ENCODE assay signal across 15 cellular contexts in genomic region chr1:32195972-32196823, GRCh38. TPM values are rescaled to one million over a fixed set of nuclear protein-coding genes. Genes with fewer than 3 reads are reported as not detected.
DNase-seq lines count a peak whose midpoint lies in the region; TF ChIP-seq lines count a peak whose summit lies in the region.
"Had no signal": no experiment of that assay in that cellular context is flagged by ENCODE, and none has a peak within 500 bp of the region (broad histone marks: within the 10 kb centered on the region; RNA-seq: fewer than 3 reads in every experiment).

No MANE protein-coding gene starts in this region.

- peaks cover 12 to 55% (median 43%) of the 10 kb centered on the region in 10 experiments for H3K4me1 ChIP-seq in BLaER1 treated with 17β-estradiol and CSF1 and Interleukin-3, amounts not matched to agents 10 nM and 100 nM
- H3K4me1 ChIP-seq in HEK293 (ENCODE audit: control insufficient read depth, insufficient read depth, low read length): no peaks in the 10 kb centered on the region; the same call in 1 of the 2 replicates

- POLR2A ChIA-PET in HEK293 (lab: Yijun Ruan, JAX): interaction anchor here (0.5 to 5.0 kb wide), 7 partner anchors 8 to 140 kb away, joined by 3 to 25 read pairs (median 4); partner anchors contain the start of genes MARCKSL1 and TXLNA

- H3K27ac Mint-ChIP-seq in activated naive CD8-positive, alpha-beta T cell treated with anti-CD3 and anti-CD28 coated beads for 36 hours: peak overlapping the region; percentile 4

- H3K4me1 Mint-ChIP-seq in activated naive CD8-positive, alpha-beta T cell treated with anti-CD3 and anti-CD28 coated beads for 36 hours: peaks cover 40% of the 10 kb centered on the region

- CTCF ChIA-PET in HEK293 (lab: Yijun Ruan, JAX): interaction anchor here (0.5 to 0.7 kb wide), 2 partner anchors 31 to 109 kb away, joined by 3 to 4 read pairs; no protein-coding TSS in a partner anchor

- no peaks in the 10 kb centered on the region for H3K27me3 Mint-ChIP-seq in activated naive CD8-positive, alpha-beta T cell treated with anti-CD3 and anti-CD28 coated beads for 36 hours

- no peak overlapping the region for H3K4me3 Mint-ChIP-seq in activated naive CD8-positive, alpha-beta T cell treated with anti-CD3 and anti-CD28 coated beads for 36 hours

- no peak for DNase-seq in activated naive CD8-positive, alpha-beta T cell treated with anti-CD3 and anti-CD28 coated beads for 36 hours
- peak; percentile 20 for DNase-seq in inferior parietal cortex (ENCODE audit: extremely low spot score)
- no peak for DNase-seq in NCI-H524 treated with DMSO at 0.1 percent for 48 hours (lab: John Stamatoyannopoulos, UW)
- no peak for DNase-seq in amniotic stem cell (lab: John Stamatoyannopoulos, UW)
- DNase-seq in substantia nigra (lab: John Stamatoyannopoulos, UW): no peak
- DNase-seq in activated effector memory CD4-positive, alpha-beta T cell treated with Interleukin-2 at 50 U/mL for 16 hours: no peak
- DNase-seq: COR-L47, HCEC 1CT, NCI-H345 had no signal

- H3K9me3 ChIP-seq in BLaER1 treated with 17β-estradiol and CSF1 and Interleukin-3, amounts not matched to agents 10 nM and 100 nM (replicated peaks in 1 of 11): no peaks in the 10 kb centered on the region
- no peaks in the 10 kb centered on the region for H3K9me3 ChIP-seq in HEK293 (ENCODE audit: control insufficient read depth, insufficient read depth, low read depth, low read length)
- H3K9me3 ChIP-seq: vagina had no signal

- no peaks in the 10 kb centered on the region for H3K9me3 Mint-ChIP-seq in activated naive CD8-positive, alpha-beta T cell treated with anti-CD3 and anti-CD28 coated beads for 36 hours

- no peak overlapping the region for H3K9ac ChIP-seq in BLaER1 treated with 17β-estradiol and CSF1 and Interleukin-3, amounts not matched to agents 10 nM and 100 nM

- H3K36me3 Mint-ChIP-seq in activated naive CD8-positive, alpha-beta T cell treated with anti-CD3 and anti-CD28 coated beads for 36 hours: peaks cover 48% of the 10 kb centered on the region

- no peak for TF ChIP-seq CTCF in HEK293 (tag by site-specific recombination; IDR thresholded peaks at IDR 0.05)

- no peak overlapping the region for H3K4me3 ChIP-seq in BLaER1 treated with 17β-estradiol and CSF1 and Interleukin-3, amounts not matched to agents 10 nM and 100 nM
- no peak overlapping the region for H3K4me3 ChIP-seq in HEK293 (ENCODE audit: low read depth, low read length)
- H3K4me3 ChIP-seq: vagina had no signal

- peaks cover 71 to 79% (median 75%) of the 10 kb centered on the region in 11 experiments for H3K36me3 ChIP-seq in BLaER1 treated with 17β-estradiol and CSF1 and Interleukin-3, amounts not matched to agents 10 nM and 100 nM
- H3K36me3 ChIP-seq in HEK293 (ENCODE audit: control insufficient read depth in 2 of 2, insufficient read depth in 1 of 2, low read length in 2 of 2): peaks cover 16 to 79% of the 10 kb centered on the region in 2 experiments; a peak in 2 of 3 replicates

- peaks cover 15 to 89% (median 77%) of the 10 kb centered on the region in 11 experiments; a peak in 21 of 22 replicates for H4K20me1 ChIP-seq in BLaER1 treated with 17β-estradiol and CSF1 and Interleukin-3, amounts not matched to agents 10 nM and 100 nM

- H3K4me2 ChIP-seq in BLaER1 treated with 17β-estradiol and CSF1 and Interleukin-3, amounts not matched to agents 10 nM and 100 nM: peak overlapping the region in 7 of 11 experiments; percentile 5 to 49 (median 31); a peak in 11 of 22 replicates

- H3K27me3 ChIP-seq in BLaER1 treated with 17β-estradiol and CSF1 and Interleukin-3, amounts not matched to agents 10 nM and 100 nM: no peaks in the 10 kb centered on the region
- H3K27me3 ChIP-seq: vagina had no signal

- no peak overlapping the region for H3K27ac ChIP-seq in BLaER1 treated with 17β-estradiol and CSF1 and Interleukin-3, amounts not matched to agents 10 nM and 100 nM
- H3K27ac ChIP-seq in HEK293 (ENCODE audit: extremely low read depth, low read depth, low read length) (no peak overlapping the region), substantia nigra (ENCODE audit: low read depth, low read length, poor library complexity, severe bottlenecking) (no peak overlapping the region)
- H3K27ac ChIP-seq: vagina had no signal

TF ChIP-seq in HEK293, 187 proteins besides CTCF, POLR2A, EP300 and RAD21:
- TF ChIP-seq ZNF140 (tag by site-specific recombination; IDR thresholded peaks at IDR 0.05) (no peak), ZNF362 (tag by site-specific recombination; IDR thresholded peaks at IDR 0.05) (peak; percentile 63; the same call in 1 of the 2 replicates), ZNF600 (tag by site-specific recombination; IDR thresholded peaks at IDR 0.05) (peak; percentile 41)

RNA-seq across cellular contexts. Expression of gene CCDC28B, which starts 4.2 kb away (rescaled TPM):
- total RNA-seq in activated naive CD8-positive, alpha-beta T cell treated with anti-CD3 and anti-CD28 coated beads for 36 hours: 10 to 100 TPM; 29.0 to 29.1 TPM

RNA-seq across cellular contexts. Expression of gene IQCC, which starts 9.3 kb away (rescaled TPM):
- total RNA-seq in activated naive CD8-positive, alpha-beta T cell treated with anti-CD3 and anti-CD28 coated beads for 36 hours: 1 to 10 TPM; 4.8 to 5.0 TPM
- total RNA-seq: vagina had no signal

RNA-seq across cellular contexts. Expression of gene DCDC2B, which starts 12.7 kb away (rescaled TPM):
- total RNA-seq in activated naive CD8-positive, alpha-beta T cell treated with anti-CD3 and anti-CD28 coated beads for 36 hours: not detected
- total RNA-seq: bronchial epithelial cell, mononuclear cell, sciatic nerve, vagina had no signal

RNA-seq across cellular contexts. Expression of gene TXLNA, which starts 16.7 kb away (rescaled TPM):
- total RNA-seq in activated naive CD8-positive, alpha-beta T cell treated with anti-CD3 and anti-CD28 coated beads for 36 hours: 10 to 100 TPM; 84.0 to 84.4 TPM

RNA-seq across cellular contexts. Expression of gene TMEM234, which starts 26.0 kb away (rescaled TPM):
- 1 to 10 TPM; 5.7 to 6.5 TPM for total RNA-seq in activated naive CD8-positive, alpha-beta T cell treated with anti-CD3 and anti-CD28 coated beads for 36 hours
